Comparison of ENCODE assay signal across 8 cellular contexts in genomic region chr4:161143375-161143774, GRCh38.
"Had no signal": no experiment of that assay in that cellular context is flagged by ENCODE, and none has a peak within 500 bp of the region (broad histone marks: within the 10 kb centered on the region; RNA-seq: fewer than 3 reads in every experiment).

No MANE protein-coding gene starts in this region.

- H3K4me3 ChIP-seq: GM12878 had no signal

- ATAC-seq: GM12878 had no signal

- DNase-seq: GDM1, GF-D8 had no signal

- FAIRE-seq: G401.6, GM12878, GM12891, GM12892, GM18507, GM19239 had no signal
